In genomic region chr6:16474834-16475781, GRCh38 we compare ENCODE assay signal across 16 cellular contexts.
DNase-seq lines count a peak whose midpoint lies in the region; ATAC-seq, FAIRE-seq and TF ChIP-seq lines count a peak whose summit lies in the region.
"Had no signal": no experiment of that assay in that cellular context is flagged by ENCODE, and none has a peak within 500 bp of the region (broad histone marks: within the 10 kb centered on the region; RNA-seq: fewer than 3 reads in every experiment).

No MANE protein-coding gene starts in this region.

- no peak for FAIRE-seq in H54 (lab: Jason Lieb, UNC)
- FAIRE-seq: H1, HTR-8/SVneo had no signal

- H3K9me3 Mint-ChIP-seq in activated T-helper 1 cell treated with anti-CD3 and anti-CD28 coated beads, Interleukin-12 subunit alpha, Interleukin-12 subunit beta, Interleukin-2, Interleukin-4 antibody, amounts not matched to agents 30 ng/mL and 10 ng/mL and 1 ng/mL, durations not matched to agents 14 hours and 24 hours and 36 hours: peaks cover 9% of the 10 kb centered on the region
- H3K9me3 Mint-ChIP-seq in mesothelial cell of epicardium: peaks cover 10% of the 10 kb centered on the region

- H3K4me1 Mint-ChIP-seq in activated T-helper 1 cell treated with anti-CD3 and anti-CD28 coated beads, Interleukin-12 subunit alpha, Interleukin-12 subunit beta, Interleukin-2, Interleukin-4 antibody, amounts not matched to agents 30 ng/mL and 10 ng/mL and 1 ng/mL, durations not matched to agents 14 hours and 24 hours and 36 hours (ENCODE audit: low read depth): peaks cover 80% of the 10 kb centered on the region
- peaks cover 25% of the 10 kb centered on the region for H3K4me1 Mint-ChIP-seq in mesothelial cell of epicardium

- intact Hi-C loops in activated T-helper 1 cell treated with anti-CD3 and anti-CD28 coated beads, Interleukin-12 subunit alpha, Interleukin-12 subunit beta, Interleukin-2, Interleukin-4 antibody, amounts not matched to agents 30 ng/mL and 10 ng/mL and 1 ng/mL, durations not matched to agents 14 hours and 24 hours and 36 hours (cut with micrococcal nuclease): loop anchor here (1.0 to 2.0 kb wide), 8 partner anchors 23 to 286 kb away; partner anchors contain the start of gene ATXN1

- ATAC-seq in HG02759 (IDR thresholded peaks at IDR 0.05; ENCODE audit: unreplicated experiment): peak; percentile 22

- TF ChIP-seq POLR2A in H54 (IDR thresholded peaks at IDR 0.05; ENCODE audit: low read depth, low read length): no peak

- H3K27ac Mint-ChIP-seq in activated T-helper 1 cell treated with anti-CD3 and anti-CD28 coated beads, Interleukin-12 subunit alpha, Interleukin-12 subunit beta, Interleukin-2, Interleukin-4 antibody, amounts not matched to agents 30 ng/mL and 10 ng/mL and 1 ng/mL, durations not matched to agents 14 hours and 24 hours and 36 hours: peak overlapping the region; percentile 93
- H3K27ac Mint-ChIP-seq in mesothelial cell of epicardium: no peak overlapping the region

- DNase-seq in stimulated activated naive CD4-positive, alpha-beta T cell (lab: John Stamatoyannopoulos, UW): peak in 4 of 6 experiments; percentile 9 to 51 (median 24)
- DNase-seq in stimulated activated naive CD4-positive, alpha-beta T cell treated with Interleukin-2 at 50 U/mL for 16 hours (lab: John Stamatoyannopoulos, UW): no peak
- DNase-seq in activated T-helper 1 cell treated with anti-CD3 and anti-CD28 coated beads, Interleukin-12 subunit alpha, Interleukin-12 subunit beta, Interleukin-2, Interleukin-4 antibody, amounts not matched to agents 30 ng/mL and 10 ng/mL and 1 ng/mL, durations not matched to agents 14 hours and 24 hours and 36 hours (ENCODE audit: low spot score): no peak
- no peak for DNase-seq in cortex of kidney (lab: John Stamatoyannopoulos, UW)
- DNase-seq in OCI-M2 (lab: John Stamatoyannopoulos, UW; ENCODE audit: unreplicated experiment): no peak
- no peak for DNase-seq in mesothelial cell of epicardium (ENCODE audit: low spot score in 2 of 2, unreplicated experiment in 2 of 2)
- DNase-seq in H54 (ENCODE audit: insufficient read length, low spot score): no peak
- DNase-seq: AML-193, DMS79 treated with DMSO at 0.1 percent for 48 hours, hypothalamus, MV-4-11, SIG-M5, upper lobe of left lung had no signal

- H3K27me3 Mint-ChIP-seq in activated T-helper 1 cell treated with anti-CD3 and anti-CD28 coated beads, Interleukin-12 subunit alpha, Interleukin-12 subunit beta, Interleukin-2, Interleukin-4 antibody, amounts not matched to agents 30 ng/mL and 10 ng/mL and 1 ng/mL, durations not matched to agents 14 hours and 24 hours and 36 hours (ENCODE audit: insufficient read depth): no peaks in the 10 kb centered on the region
- H3K27me3 Mint-ChIP-seq in mesothelial cell of epicardium (ENCODE audit: low read depth): no peaks in the 10 kb centered on the region

- H3K36me3 Mint-ChIP-seq in activated T-helper 1 cell treated with anti-CD3 and anti-CD28 coated beads, Interleukin-12 subunit alpha, Interleukin-12 subunit beta, Interleukin-2, Interleukin-4 antibody, amounts not matched to agents 30 ng/mL and 10 ng/mL and 1 ng/mL, durations not matched to agents 14 hours and 24 hours and 36 hours (ENCODE audit: low read depth): peaks cover 49% of the 10 kb centered on the region
- peaks cover 30% of the 10 kb centered on the region for H3K36me3 Mint-ChIP-seq in mesothelial cell of epicardium

- no peak for TF ChIP-seq CTCF in mesothelial cell of epicardium (IDR thresholded peaks at IDR 0.05; ENCODE audit: unreplicated experiment)

- peak overlapping the region; percentile 56 for H3K4me3 Mint-ChIP-seq in activated T-helper 1 cell treated with anti-CD3 and anti-CD28 coated beads, Interleukin-12 subunit alpha, Interleukin-12 subunit beta, Interleukin-2, Interleukin-4 antibody, amounts not matched to agents 30 ng/mL and 10 ng/mL and 1 ng/mL, durations not matched to agents 14 hours and 24 hours and 36 hours
- H3K4me3 Mint-ChIP-seq in mesothelial cell of epicardium: no peak overlapping the region

Comparison
In these comparisons a context has a peak if more than half of its experiments do, and no peak if none do; other contexts are left out.
1. DNase-seq: peak in stimulated activated naive CD4-positive, alpha-beta T cell (4 of 6); none in stimulated activated naive CD4-positive, alpha-beta T cell treated with Interleukin-2 at 50 U/mL for 16 hours (single experiment), activated T-helper 1 cell treated with anti-CD3 and anti-CD28 coated beads, Interleukin-12 subunit alpha, Interleukin-12 subunit beta, Interleukin-2, Interleukin-4 antibody, amounts not matched to agents 30 ng/mL and 10 ng/mL and 1 ng/mL, durations not matched to agents 14 hours and 24 hours and 36 hours (single experiment), cortex of kidney (single experiment), OCI-M2 (single experiment), mesothelial cell of epicardium (0 of 2) and H54 (single experiment).